22 cellular contexts compared by ENCODE assay signal in the genomic region with DNA sequence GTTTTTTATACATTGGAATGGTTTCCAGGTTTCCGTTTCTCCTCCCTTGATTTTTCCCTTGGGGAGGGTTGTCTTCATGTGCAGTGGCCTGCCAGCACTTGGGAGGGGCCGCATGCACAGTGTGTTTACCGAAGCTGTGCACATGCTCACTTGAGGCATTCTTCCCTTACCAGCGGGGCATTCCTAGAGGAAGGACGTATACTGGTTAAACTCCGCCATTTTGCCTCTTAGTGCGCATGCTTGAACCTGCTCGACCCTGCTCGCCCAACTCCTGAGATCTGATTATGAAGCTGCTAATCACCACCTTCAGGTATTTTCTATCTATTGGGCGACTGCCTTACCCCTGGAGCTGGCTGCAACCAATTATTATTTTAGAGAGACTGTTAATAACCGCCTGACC.
A peak's percentile ranks its signal among the peaks of the same experiment; 100 is the strongest.
DNase-seq lines count a peak whose midpoint lies in the region; ATAC-seq, FAIRE-seq and TF ChIP-seq lines count a peak whose summit lies in the region.
"Had no signal": no experiment of that assay in that cellular context is flagged by ENCODE, and none has a peak within 500 bp of the region (broad histone marks: within the 10 kb centered on the region; RNA-seq: fewer than 3 reads in every experiment).

No MANE protein-coding gene starts in this region.

- ATAC-seq in GM23338 = no peak
- ATAC-seq: A549; CD8-positive, alpha-beta T cell had no signal

- POLR2A ChIA-PET in H1 (lab: Charles Lee; ENCODE audit: partially characterized antibody) = no interaction called here

- H2BK120ac ChIP-seq in H1 (replicated peaks; ENCODE audit: low read depth, low read length) (no peak overlapping the region), trophoblast cell (ENCODE audit: insufficient read depth, low read length, poor library complexity) (no peak overlapping the region)

- H3K23ac ChIP-seq in H1 (ENCODE audit: insufficient read length) = no peak overlapping the region
- H3K23ac ChIP-seq in trophoblast cell (ENCODE audit: low read length) = no peak overlapping the region

- H4K91ac ChIP-seq in H1 (replicated peaks; ENCODE audit: insufficient read length, low read length) (no peak overlapping the region), trophoblast cell (ENCODE audit: low read depth, low read length) (no peak overlapping the region)

- H3K4me1 Mint-ChIP-seq in GM23338 = no peaks in the 10 kb centered on the region
- H3K4me1 Mint-ChIP-seq in activated T-cell treated with anti-CD3 and anti-CD28 coated beads, Interleukin-2, amount 50 U/mL, for 24 hours (ENCODE audit: low read depth) = no peaks in the 10 kb centered on the region
- H3K4me1 Mint-ChIP-seq: B cell had no signal

- H2BK5ac ChIP-seq in H1 (ENCODE audit: low read depth, low read length) (no peak overlapping the region), trophoblast cell (ENCODE audit: low read depth, low read length, poor library complexity) (no peak overlapping the region)

- H3K9me3 ChIP-seq in H1 (ENCODE audit: insufficient read depth in 2 of 2, low read depth in 1 of 2, low read length in 1 of 2) (no peaks in the 10 kb centered on the region), trophoblast cell (ENCODE audit: insufficient read depth, low read depth, low read length) (peaks cover 2% of the 10 kb centered on the region)
- H3K9me3 ChIP-seq: A549; BLaER1 treated with 17β-estradiol and CSF1 and Interleukin-3, amounts not matched to agents 10 nM and 100 nM; Caco-2 had no signal

- peaks cover 24% of the 10 kb centered on the region for H3K9me2 ChIP-seq in GM23338 (ENCODE audit: insufficient read depth)

- H3K56ac ChIP-seq in H1 (replicated peaks; ENCODE audit: insufficient read length, low read depth, low read length) = no peak overlapping the region

- H3K4me1 ChIP-seq in GM23338 (ENCODE audit: insufficient read depth) (no peaks in the 10 kb centered on the region), H1 (replicated peaks in 1 of 4; ENCODE audit: control insufficient read depth in 3 of 4, insufficient read depth in 4 of 4, low read length in 3 of 4) (no peaks in the 10 kb centered on the region), trophoblast cell (ENCODE audit: control insufficient read depth in 1 of 2, insufficient read depth in 2 of 2, low read length in 2 of 2) (no peaks in the 10 kb centered on the region)
- H3K4me1 ChIP-seq: A549; BLaER1 treated with 17β-estradiol and CSF1 and Interleukin-3, amounts not matched to agents 10 nM and 100 nM; Caco-2 had no signal

- no peaks in the 10 kb centered on the region for H3K79me1 ChIP-seq in H1 (ENCODE audit: low read depth, low read length)
- no peaks in the 10 kb centered on the region for H3K79me1 ChIP-seq in trophoblast cell (ENCODE audit: low read length)

- no peak overlapping the region; the same call in 1 of the 2 replicates for H3K27ac Mint-ChIP-seq in GM23338
- no peak overlapping the region for H3K27ac Mint-ChIP-seq in activated T-cell treated with anti-CD3 and anti-CD28 coated beads, Interleukin-2, amount 50 U/mL, for 24 hours
- H3K27ac Mint-ChIP-seq: B cell; CD4-positive, alpha-beta T cell; CD8-positive, alpha-beta T cell had no signal

- TF ChIP-seq EP300 in H1 (IDR thresholded peaks at IDR 0.05; ENCODE audit: borderline replicate concordance in 1 of 2, low read depth in 2 of 2, low read length in 2 of 2) = no peak

- no peaks in the 10 kb centered on the region for H3K79me2 ChIP-seq in GM23338 (replicated peaks; ENCODE audit: insufficient read depth)
- H3K79me2 ChIP-seq in H1 (ENCODE audit: control insufficient read depth in 1 of 2, insufficient read depth in 2 of 2, low read length in 2 of 2) = no peaks in the 10 kb centered on the region
- H3K79me2 ChIP-seq in trophoblast cell (ENCODE audit: control insufficient read depth, insufficient read depth, low read length, poor library complexity) = no peaks in the 10 kb centered on the region

- no peak overlapping the region for H4K5ac ChIP-seq in H1 (ENCODE audit: insufficient read length, low read depth, low read length)

- H3K36me3 ChIP-seq in GM23338 (ENCODE audit: insufficient read depth) (no peaks in the 10 kb centered on the region), H1 (ENCODE audit: control insufficient read depth in 2 of 4, insufficient read depth in 4 of 4, low read length in 3 of 4) (no peaks in the 10 kb centered on the region), trophoblast cell (ENCODE audit: control insufficient read depth in 1 of 2, insufficient read depth in 2 of 2, low read length in 2 of 2) (no peaks in the 10 kb centered on the region)
- H3K36me3 ChIP-seq: BLaER1 treated with 17β-estradiol and CSF1 and Interleukin-3, amounts not matched to agents 10 nM and 100 nM had no signal

- no peaks in the 10 kb centered on the region for H3K27me3 ChIP-seq in GM23338 (ENCODE audit: insufficient read depth)
- no peaks in the 10 kb centered on the region for H3K27me3 ChIP-seq in H1 (replicated peaks in 1 of 4; ENCODE audit: control insufficient read depth in 3 of 4, extremely low read depth in 1 of 4, insufficient read depth in 3 of 4, low read length in 3 of 4)
- no peaks in the 10 kb centered on the region for H3K27me3 ChIP-seq in trophoblast cell (ENCODE audit: insufficient read depth, low read length)
- H3K27me3 ChIP-seq: BLaER1 treated with 17β-estradiol and CSF1 and Interleukin-3, amounts not matched to agents 10 nM and 100 nM had no signal

- H2BK12ac ChIP-seq in H1 (ENCODE audit: low read depth, low read length) = no peak overlapping the region
- H2BK12ac ChIP-seq in trophoblast cell (ENCODE audit: low read length) = no peak overlapping the region

- TF ChIP-seq CTCF in GM23338 (conservative IDR thresholded peaks at IDR 0.05; ENCODE audit: low read depth in 2 of 2) (no peak), H1 (IDR thresholded peaks at IDR 0.05; ENCODE audit: control extremely low read depth in 1 of 3, insufficient read depth in 1 of 3, low read depth in 1 of 3, low read length in 3 of 3) (no peak)

- DNase-seq in GM23338 (ENCODE audit: low spot score) (no peak), H1 (ENCODE audit: low read depth in 1 of 2, low spot score in 2 of 2) (no peak), trophoblast cell (peak; percentile 48 to 72), NCI-H1048 (lab: John Stamatoyannopoulos, UW) (no peak), GOT3 (lab: John Stamatoyannopoulos, UW) (no peak)
- DNase-seq in activated T-cell treated with anti-CD3 and anti-CD28 coated beads, Interleukin-2, amount 50 U/mL, for 24 hours = no peak
- DNase-seq: AML-193; Caco-2; Calu3; CD4-positive, alpha-beta T cell; CD8-positive, alpha-beta T cell; DMS79 treated with DMSO at 0.1 percent for 48 hours; GF-D8 had no signal

- no peak for TF ChIP-seq POLR2A in H1 (IDR thresholded peaks at IDR 0.05; ENCODE audit: control extremely low read depth in 1 of 2, low read depth in 2 of 2, low read length in 2 of 2)

- no peak for TF ChIP-seq RAD21 in H1 (IDR thresholded peaks at IDR 0.05 in 1 of 2, conservative IDR thresholded peaks at IDR 0.05 in 1 of 2; ENCODE audit: low read depth in 2 of 2, low read length in 2 of 2)

- H3K4me2 ChIP-seq in GM23338 = no peak overlapping the region
- H3K4me2 ChIP-seq in H1 (ENCODE audit: insufficient read depth in 1 of 2, low read depth in 2 of 2, low read length in 2 of 2) = no peak overlapping the region
- H3K4me2 ChIP-seq in trophoblast cell (ENCODE audit: low read length) = no peak overlapping the region
- H3K4me2 ChIP-seq: A549; BLaER1 treated with 17β-estradiol and CSF1 and Interleukin-3, amounts not matched to agents 10 nM and 100 nM had no signal

- no peak overlapping the region for H3K18ac ChIP-seq in H1 (ENCODE audit: extremely low read depth, low read length)
- H3K18ac ChIP-seq in trophoblast cell (ENCODE audit: low read length) = no peak overlapping the region

- H4K20me1 ChIP-seq in GM23338 (replicated peaks; ENCODE audit: insufficient read depth) = no peaks in the 10 kb centered on the region
- H4K20me1 ChIP-seq in H1 (replicated peaks in 1 of 2; ENCODE audit: control insufficient read depth in 1 of 2, insufficient read depth in 2 of 2, low read length in 2 of 2) = no peaks in the 10 kb centered on the region
- H4K20me1 ChIP-seq: BLaER1 treated with 17β-estradiol and CSF1 and Interleukin-3, amounts not matched to agents 10 nM and 100 nM had no signal

- H4K8ac ChIP-seq in H1 (ENCODE audit: extremely low read depth, insufficient read depth, low read length) (no peak overlapping the region), trophoblast cell (ENCODE audit: low read depth, low read length) (no peak overlapping the region)

- no peaks in the 10 kb centered on the region for H3F3A ChIP-seq in GM23338 (replicated peaks; ENCODE audit: low read depth)

- CTCF ChIA-PET in H1 (lab: Charles Lee; ENCODE audit: partially characterized antibody) = no interaction called here

- H3K4ac ChIP-seq in H1 (replicated peaks; ENCODE audit: insufficient read length, low read depth, low read length) (no peak overlapping the region), trophoblast cell (ENCODE audit: low read depth, low read length) (no peak overlapping the region)

- H4K12ac ChIP-seq in trophoblast cell (ENCODE audit: low read depth, low read length) = no peak overlapping the region

- peaks cover 1% of the 10 kb centered on the region for H3K27me3 Mint-ChIP-seq in GM23338 (ENCODE audit: insufficient read depth, low read depth, poor library complexity)
- no peaks in the 10 kb centered on the region for H3K27me3 Mint-ChIP-seq in activated T-cell treated with anti-CD3 and anti-CD28 coated beads, Interleukin-2, amount 50 U/mL, for 24 hours
- H3K27me3 Mint-ChIP-seq: CD4-positive, alpha-beta T cell had no signal

- H2AFZ ChIP-seq in GM23338 (peak overlapping the region; percentile 74; the same call in 1 of the 2 replicates), H1 (ENCODE audit: low read length) (peak overlapping the region; percentile 73; the same call in 1 of the 2 replicates), trophoblast cell (ENCODE audit: insufficient read depth, low read length, poor library complexity) (no peak overlapping the region)

- H3K9ac ChIP-seq in H1 (replicated peaks in 1 of 4; ENCODE audit: extremely low read depth in 1 of 4, low read depth in 3 of 4, low read length in 3 of 4) (no peak overlapping the region), trophoblast cell (ENCODE audit: low read length) (no peak overlapping the region)
- H3K9ac ChIP-seq: BLaER1 treated with 17β-estradiol and CSF1 and Interleukin-3, amounts not matched to agents 10 nM and 100 nM had no signal

- H2AK5ac ChIP-seq in H1 (ENCODE audit: low read depth, low read length) (no peak overlapping the region), trophoblast cell (ENCODE audit: low read length) (no peak overlapping the region)

- no peaks in the 10 kb centered on the region for H3K9me3 Mint-ChIP-seq in GM23338
- no peaks in the 10 kb centered on the region for H3K9me3 Mint-ChIP-seq in activated T-cell treated with anti-CD3 and anti-CD28 coated beads, Interleukin-2, amount 50 U/mL, for 24 hours
- H3K9me3 Mint-ChIP-seq: CD4-positive, alpha-beta T cell; CD8-positive, alpha-beta T cell had no signal

- FAIRE-seq in H1 (lab: Jason Lieb, UNC) = no peak
- FAIRE-seq: A549, D721Med, G401.6, GM12891, GM19239 had no signal

- no peaks in the 10 kb centered on the region for H3K36me3 Mint-ChIP-seq in GM23338 (ENCODE audit: low read depth)
- H3K36me3 Mint-ChIP-seq in activated T-cell treated with anti-CD3 and anti-CD28 coated beads, Interleukin-2, amount 50 U/mL, for 24 hours (ENCODE audit: low read depth) = no peaks in the 10 kb centered on the region
- H3K36me3 Mint-ChIP-seq: CD8-positive, alpha-beta T cell had no signal

- H3K14ac ChIP-seq in H1 (ENCODE audit: insufficient read length) (no peak overlapping the region), trophoblast cell (ENCODE audit: low read length) (no peak overlapping the region)

- H2BK15ac ChIP-seq in H1 (ENCODE audit: low read length) = no peak overlapping the region

- H3K27ac ChIP-seq in GM23338 (ENCODE audit: low read depth) (no peak overlapping the region), H1 (ENCODE audit: low read depth, low read length) (no peak overlapping the region), trophoblast cell (ENCODE audit: low read depth, low read length) (no peak overlapping the region)
- H3K27ac ChIP-seq: 22Rv1; A549; BLaER1 treated with 17β-estradiol and CSF1 and Interleukin-3, amounts not matched to agents 10 nM and 100 nM; C4-2B had no signal

- no peak overlapping the region for H3K4me3 ChIP-seq in GM23338
- no peak overlapping the region for H3K4me3 ChIP-seq in H1 (ENCODE audit: extremely low read depth in 1 of 4, insufficient read depth in 2 of 4, low read depth in 3 of 4, low read length in 4 of 4)
- no peak overlapping the region for H3K4me3 ChIP-seq in trophoblast cell (ENCODE audit: low read depth, low read length)
- H3K4me3 ChIP-seq: A549; BLaER1 treated with 17β-estradiol and CSF1 and Interleukin-3, amounts not matched to agents 10 nM and 100 nM had no signal

- no peak overlapping the region for H3K4me3 Mint-ChIP-seq in GM23338
- H3K4me3 Mint-ChIP-seq in activated T-cell treated with anti-CD3 and anti-CD28 coated beads, Interleukin-2, amount 50 U/mL, for 24 hours = no peak overlapping the region
- H3K4me3 Mint-ChIP-seq: B cell; CD4-positive, alpha-beta T cell; CD8-positive, alpha-beta T cell had no signal

- no peak overlapping the region for H2BK20ac ChIP-seq in H1 (ENCODE audit: low read length)

- H3K23me2 ChIP-seq in H1 (ENCODE audit: low read depth, low read length) = peaks cover 3% of the 10 kb centered on the region; the same call in 1 of the 2 replicates

- WGBS in H1 (ENCODE audit: extremely low coverage in 1 of 2, insufficient coverage in 1 of 2, insufficient read length in 1 of 2, insufficient replicate concordance in 2 of 2, low coverage in 1 of 2, low lambda C conversion rate in 2 of 2, missing lambda C conversion rate in 1 of 2), 2 experiments = 96% methylated on average over 11 of the region's 11 CpGs; no CpG with 5 or more reads in 1 of the 2 experiments
- WGBS in trophoblast cell (ENCODE audit: extremely low coverage, insufficient coverage, insufficient read length) = no CpG with 5 or more reads among the region's 11 CpGs

Comparison
In these comparisons a context has a peak if more than half of its experiments do, and no peak if none do; other contexts are left out.
1. DNase-seq: peak in trophoblast cell (2 of 2); none in GM23338 (single experiment), H1 (0 of 2), activated T-cell treated with anti-CD3 and anti-CD28 coated beads, Interleukin-2, amount 50 U/mL, for 24 hours (single experiment), NCI-H1048 (single experiment) and GOT3 (single experiment).